Comparison of ENCODE assay signal across 1 cellular context in genomic region chr1:165857046-165857801, GRCh38.
TF ChIP-seq lines count a peak whose summit lies in the region.

No MANE protein-coding gene starts in this region.

TF ChIP-seq in GM12878, 131 proteins besides CTCF, POLR2A, EP300 and RAD21 (continued from another document and continues in another):
- TF ChIP-seq BCL3 (IDR thresholded peaks at IDR 0.05; ENCODE audit: borderline replicate concordance, insufficient read depth, low read depth, low read length, poor library complexity, severe bottlenecking) (no peak), CBFB (IDR thresholded peaks at IDR 0.05; ENCODE audit: low read depth) (no peak), CHD1 (IDR thresholded peaks at IDR 0.05; ENCODE audit: low read depth, low read length) (no peak), NRF1 (conservative IDR thresholded peaks at IDR 0.05; ENCODE audit: low read depth, low read length) (no peak), SPI1 (IDR thresholded peaks at IDR 0.05; ENCODE audit: borderline replicate concordance, insufficient read depth, low read depth, low read length) (peak; percentile 91), IKZF1 (conservative IDR thresholded peaks at IDR 0.05) (0 out of 2 replicates have a peak, but pooled peaks have one; percentile 23), ZBTB4 (CRISPR knock-in tag; IDR thresholded peaks at IDR 0.05) (no peak), ZNF217 (IDR thresholded peaks at IDR 0.05) (peak; percentile 21; the same call in 1 of the 2 replicates), ZBED1 (IDR thresholded peaks at IDR 0.05; ENCODE audit: borderline replicate concordance) (no peak), ZSCAN29 (IDR thresholded peaks at IDR 0.05) (no peak), WRNIP1 (IDR thresholded peaks at IDR 0.05; ENCODE audit: borderline replicate concordance, low read depth, low read length) (no peak), SMARCA5 (IDR thresholded peaks at IDR 0.05) (no peak; the same call in none of the 2 replicates), BHLHE40 (IDR thresholded peaks at IDR 0.05; ENCODE audit: borderline replicate concordance in 1 of 2, low read depth in 2 of 2, low read length in 1 of 2) (peak; percentile 79 to 83; a peak in 3 of 4 replicates), NFYA (IDR thresholded peaks at IDR 0.05; ENCODE audit: borderline replicate concordance, low read depth, low read length) (no peak), TCF7 (IDR thresholded peaks at IDR 0.05; ENCODE audit: borderline replicate concordance) (no peak), CEBPB (IDR thresholded peaks at IDR 0.05; ENCODE audit: borderline replicate concordance in 1 of 2, low read depth in 2 of 2, low read length in 2 of 2) (no peak), MEF2A (IDR thresholded peaks at IDR 0.05; ENCODE audit: insufficient read depth, low read depth, low read length) (no peak), RFX5 (IDR thresholded peaks at IDR 0.05; ENCODE audit: low read depth, low read length) (no peak), IRF4 (IDR thresholded peaks at IDR 0.05; ENCODE audit: low read depth, low read length) (no peak), KLF5 (IDR thresholded peaks at IDR 0.05; ENCODE audit: partially characterized antibody) (no peak), RUNX3 (IDR thresholded peaks at IDR 0.05; ENCODE audit: low read length) (peak; percentile 39), MXI1 (IDR thresholded peaks at IDR 0.05; ENCODE audit: low read depth, low read length) (peak; percentile 23; the same call in 1 of the 2 replicates), DPF2 (IDR thresholded peaks at IDR 0.05) (peak; percentile 55), ZNF687 (IDR thresholded peaks at IDR 0.05) (peak; percentile 66; the same call in 1 of the 2 replicates), POU2F2 (IDR thresholded peaks at IDR 0.05; ENCODE audit: borderline replicate concordance, low read depth, low read length) (peak; percentile 22; the same call in 1 of the 3 replicates), USF2 (IDR thresholded peaks at IDR 0.05; ENCODE audit: borderline replicate concordance, low read depth, low read length) (no peak), SUPT20H (IDR thresholded peaks at IDR 0.05; ENCODE audit: borderline replicate concordance, control insufficient read depth, low read depth, low read length) (no peak), RELB (IDR thresholded peaks at IDR 0.05; ENCODE audit: low read depth) (no peak), JUNB (IDR thresholded peaks at IDR 0.05) (no peak), CHD4 (IDR thresholded peaks at IDR 0.05) (no peak), MLLT1 (IDR thresholded peaks at IDR 0.05) (peak; percentile 28; the same call in 1 of the 2 replicates), MEF2B (IDR thresholded peaks at IDR 0.05; ENCODE audit: partially characterized antibody, poor library complexity, severe bottlenecking) (no peak), FOXK2 (IDR thresholded peaks at IDR 0.05) (no peak), SKIL (IDR thresholded peaks at IDR 0.05; ENCODE audit: low read depth, poor library complexity, severe bottlenecking) (no peak), KAT2A (conservative IDR thresholded peaks at IDR 0.05; ENCODE audit: control insufficient read depth, low read depth, low read length) (no peak), MTA2 (IDR thresholded peaks at IDR 0.05; ENCODE audit: low read depth) (0 out of 2 replicates have a peak, but pooled peaks have one; percentile 22), HDAC2 (IDR thresholded peaks at IDR 0.05) (no peak), STAT1 (conservative IDR thresholded peaks at IDR 0.05) (no peak), SUZ12 (IDR thresholded peaks at IDR 0.05; ENCODE audit: unreplicated experiment) (no peak), KDM1A (IDR thresholded peaks at IDR 0.05; ENCODE audit: borderline replicate concordance) (no peak), RCOR1 (conservative IDR thresholded peaks at IDR 0.05; ENCODE audit: low read depth, low read length) (no peak), FOXM1 (IDR thresholded peaks at IDR 0.05; ENCODE audit: low read depth, low read length) (no peak), ZBTB11 (CRISPR knock-in tag; IDR thresholded peaks at IDR 0.05) (no peak), NFXL1 (IDR thresholded peaks at IDR 0.05; ENCODE audit: borderline replicate concordance) (no peak), E2F4 (IDR thresholded peaks at IDR 0.05; ENCODE audit: low read depth, low read length) (no peak), HCFC1 (IDR thresholded peaks at IDR 0.05; ENCODE audit: low read length) (no peak)
